Comparison of ENCODE assay signal across 19 cellular contexts in genomic region chr5:72505026-72505425, GRCh38. TPM values are rescaled to one million over a fixed set of nuclear protein-coding genes. Genes with fewer than 3 reads are reported as not detected.
DNase-seq lines count a peak whose midpoint lies in the region; ATAC-seq and TF ChIP-seq lines count a peak whose summit lies in the region.
"Had no signal": no experiment of that assay in that cellular context is flagged by ENCODE, and none has a peak within 500 bp of the region (broad histone marks: within the 10 kb centered on the region; RNA-seq: fewer than 3 reads in every experiment).

No MANE protein-coding gene starts in this region.

- no peaks in the 10 kb centered on the region for H3K36me3 Mint-ChIP-seq in Caco-2 (ENCODE audit: insufficient read depth, unreplicated experiment)
- H3K36me3 Mint-ChIP-seq: activated naive CD8-positive, alpha-beta T cell; CD8-positive, alpha-beta T cell had no signal

- no peaks in the 10 kb centered on the region for H4K20me1 ChIP-seq in PC-3 (ENCODE audit: low read length)

- no peaks in the 10 kb centered on the region for H3K27me3 ChIP-seq in PC-3 (ENCODE audit: low read length)
- H3K27me3 ChIP-seq in esophagus squamous epithelium = no peaks in the 10 kb centered on the region
- no peaks in the 10 kb centered on the region for H3K27me3 ChIP-seq in skeletal muscle tissue (ENCODE audit: control insufficient read depth in 3 of 3, insufficient read depth in 3 of 3, low read length in 3 of 3)
- H3K27me3 ChIP-seq in MG63 = no peaks in the 10 kb centered on the region
- no peaks in the 10 kb centered on the region for H3K27me3 ChIP-seq in Caco-2 (replicated peaks; ENCODE audit: control insufficient read depth, insufficient read depth, low read length)
- H3K27me3 ChIP-seq: foreskin keratinocyte had no signal

- no peaks in the 10 kb centered on the region for H3K9me3 Mint-ChIP-seq in Caco-2 (ENCODE audit: unreplicated experiment)
- H3K9me3 Mint-ChIP-seq: activated T-helper 1 cell treated with anti-CD3 and anti-CD28 coated beads, Interleukin-12 subunit alpha, Interleukin-12 subunit beta, Interleukin-2, Interleukin-4 antibody, amounts not matched to agents 30 ng/mL and 10 ng/mL and 1 ng/mL, durations not matched to agents 14 hours and 24 hours and 36 hours; CD8-positive, alpha-beta T cell; neural crest cell had no signal

- DNase-seq in CD1c-positive myeloid dendritic cell (ENCODE audit: extremely low spot score) (peak; percentile 34), PC-3 (no peak), esophagus squamous epithelium (lab: John Stamatoyannopoulos, UW) (no peak), MG63 (no peak), Caco-2 (no peak), LoVo (ENCODE audit: low spot score) (no peak)
- DNase-seq in activated CD4-positive, CD25-positive, alpha-beta regulatory T cell treated with anti-CD3 and anti-CD28 coated beads, Interleukin-2, amount 50 U/mL, for 72 hours = no peak
- DNase-seq: activated CD4-positive, alpha-beta T cell treated with anti-CD3 and anti-CD28 coated beads for 36 hours; CD8-positive, alpha-beta T cell; DMS53; foreskin keratinocyte; GF-D8; kidney glomerular epithelial cell; NCI-H1436 treated with DMSO at 0.1 percent for 48 hours; NCI-H524 treated with DMSO at 0.1 percent for 48 hours had no signal

- H2AFZ ChIP-seq in PC-3 (ENCODE audit: low read length) = no peak overlapping the region; the same call in 1 of the 2 replicates

- no peak overlapping the region for H3K27ac Mint-ChIP-seq in Caco-2 (ENCODE audit: unreplicated experiment)
- H3K27ac Mint-ChIP-seq: activated CD4-positive, alpha-beta T cell treated with anti-CD3 and anti-CD28 coated beads for 36 hours; activated naive CD8-positive, alpha-beta T cell; activated T-helper 1 cell treated with anti-CD3 and anti-CD28 coated beads, Interleukin-12 subunit alpha, Interleukin-12 subunit beta, Interleukin-2, Interleukin-4 antibody, amounts not matched to agents 30 ng/mL and 10 ng/mL and 1 ng/mL, durations not matched to agents 14 hours and 24 hours and 36 hours; CD8-positive, alpha-beta T cell had no signal

- intact Hi-C loops in PC-3 (cut with micrococcal nuclease) = no loop called here
- intact Hi-C loops in esophagus squamous epithelium (cut with DNase I) = no loop called here
- intact Hi-C loops in Caco-2 (cut with micrococcal nuclease; ENCODE audit: unreplicated experiment) = no loop called here

- H3K27ac ChIP-seq in PC-3 (ENCODE audit: low read length) (peak overlapping the region; percentile 64), esophagus squamous epithelium (peak overlapping the region; percentile 4 to 72 (median 68)), skeletal muscle tissue (ENCODE audit: low read depth, low read length) (peak overlapping the region; percentile 83)
- H3K27ac ChIP-seq: foreskin keratinocyte had no signal

- H3K36me3 ChIP-seq in PC-3 (ENCODE audit: low read depth, low read length) = no peaks in the 10 kb centered on the region
- H3K36me3 ChIP-seq in esophagus squamous epithelium = no peaks in the 10 kb centered on the region
- no peaks in the 10 kb centered on the region for H3K36me3 ChIP-seq in skeletal muscle tissue (ENCODE audit: control insufficient read depth in 3 of 3, insufficient read depth in 3 of 3, low read length in 3 of 3)
- H3K36me3 ChIP-seq in MG63 = no peaks in the 10 kb centered on the region
- H3K36me3 ChIP-seq in Caco-2 (ENCODE audit: control insufficient read depth, insufficient read depth, low read length) = no peaks in the 10 kb centered on the region

- no peak overlapping the region for H3K4me2 ChIP-seq in PC-3 (ENCODE audit: low read length)

- 73 to 82% methylated on average over 5 of the region's 5 CpGs for WGBS in esophagus squamous epithelium, 2 donors

- CTCF ChIA-PET in PC-3 (lab: Charles Lee) (no interaction called here), Caco-2 (lab: Charles Lee) (no interaction called here)

- no peak for TF ChIP-seq POLR2A in esophagus squamous epithelium (IDR thresholded peaks at IDR 0.05)

- no peaks in the 10 kb centered on the region for H3K9me2 ChIP-seq in PC-3 (replicated peaks; ENCODE audit: low read length)

- H3K4me1 ChIP-seq in PC-3 (ENCODE audit: insufficient read depth, low read length) (peaks cover 23% of the 10 kb centered on the region), esophagus squamous epithelium (peaks cover 0 to 29% (median 10%) of the 10 kb centered on the region in 3 donors), skeletal muscle tissue (ENCODE audit: control insufficient read depth in 3 of 3, insufficient read depth in 3 of 3, low read length in 3 of 3) (peaks cover 40 to 62% (median 57%) of the 10 kb centered on the region in 3 donors), Caco-2 (no peaks in the 10 kb centered on the region)
- H3K4me1 ChIP-seq: foreskin keratinocyte had no signal

- H3K9ac ChIP-seq in PC-3 (ENCODE audit: low read length) = no peak overlapping the region
- no peak overlapping the region for H3K9ac ChIP-seq in skeletal muscle tissue (ENCODE audit: low read depth in 1 of 3, low read length in 3 of 3)

- no peak overlapping the region for H3K4me3 Mint-ChIP-seq in Caco-2 (ENCODE audit: unreplicated experiment)
- H3K4me3 Mint-ChIP-seq: activated CD4-positive, alpha-beta T cell treated with anti-CD3 and anti-CD28 coated beads for 36 hours; activated naive CD8-positive, alpha-beta T cell; activated T-helper 1 cell treated with anti-CD3 and anti-CD28 coated beads, Interleukin-12 subunit alpha, Interleukin-12 subunit beta, Interleukin-2, Interleukin-4 antibody, amounts not matched to agents 30 ng/mL and 10 ng/mL and 1 ng/mL, durations not matched to agents 14 hours and 24 hours and 36 hours; CD8-positive, alpha-beta T cell; neural crest cell had no signal

- H3K9me3 ChIP-seq in PC-3 (ENCODE audit: low read length) (no peaks in the 10 kb centered on the region), esophagus squamous epithelium (no peaks in the 10 kb centered on the region), skeletal muscle tissue (ENCODE audit: control insufficient read depth in 3 of 3, low read length in 3 of 3) (no peaks in the 10 kb centered on the region), MG63 (no peaks in the 10 kb centered on the region), Caco-2 (no peaks in the 10 kb centered on the region)

- no peak for ATAC-seq in PC-3
- ATAC-seq: activated CD4-positive, alpha-beta T cell treated with anti-CD3 and anti-CD28 coated beads for 36 hours; CD8-positive, alpha-beta T cell; foreskin keratinocyte had no signal

- no peak overlapping the region for H3K4me3 ChIP-seq in PC-3 (ENCODE audit: low read length)
- H3K4me3 ChIP-seq in esophagus squamous epithelium = peak overlapping the region in 2 of 4 donors; percentile 15 to 47
- H3K4me3 ChIP-seq in skeletal muscle tissue (ENCODE audit: low read length in 3 of 3) = peak overlapping the region in 1 of 3 donors; percentile 61
- no peak overlapping the region for H3K4me3 ChIP-seq in MG63
- H3K4me3 ChIP-seq in Caco-2 (ENCODE audit: low read depth, low read length) = no peak overlapping the region

- BruUV-seq in PC-3 (replicated peaks; lab: Mats Ljungman, UMichigan) = no TSS peak
- BruUV-seq in Caco-2 (replicated peaks; lab: Mats Ljungman, UMichigan) = no TSS peak

- TF ChIP-seq CTCF in PC-3 (conservative IDR thresholded peaks at IDR 0.05; ENCODE audit: low read depth, low read length) (no peak), esophagus squamous epithelium (IDR thresholded peaks at IDR 0.05) (no peak), Caco-2 (IDR thresholded peaks at IDR 0.05; ENCODE audit: insufficient read depth in 1 of 2, low read depth in 1 of 2, low read length in 1 of 2, severe bottlenecking in 1 of 2, unreplicated experiment in 1 of 2) (no peak)

- no peaks in the 10 kb centered on the region for H3K4me1 Mint-ChIP-seq in Caco-2 (ENCODE audit: low read depth, unreplicated experiment)
- H3K4me1 Mint-ChIP-seq: activated CD4-positive, alpha-beta T cell treated with anti-CD3 and anti-CD28 coated beads for 36 hours had no signal

- H3K79me2 ChIP-seq in PC-3 (ENCODE audit: low read length) = no peaks in the 10 kb centered on the region

- no peaks in the 10 kb centered on the region for H3F3A ChIP-seq in PC-3 (ENCODE audit: low read length, unreplicated experiment)

- H3K27me3 Mint-ChIP-seq in Caco-2 (ENCODE audit: insufficient read depth, unreplicated experiment) = no peaks in the 10 kb centered on the region

- POLR2A ChIA-PET in PC-3 (lab: Charles Lee; ENCODE audit: unreplicated experiment) = no interaction called here
- POLR2A ChIA-PET in Caco-2 (lab: Charles Lee) = no interaction called here

RNA-seq across cellular contexts. Expression of gene ZNF366, which starts 2.2 kb away (rescaled TPM):
- total RNA-seq in PC-3 (2014; rRNA removed) = not detected in 2 replicates
- 1 to 10 TPM in 2 of 4 donors, under 1 TPM in 2; 0.48 to 2.9 (median 1.4) TPM for total RNA-seq in esophagus squamous epithelium
- 1.6 TPM for total RNA-seq in skeletal muscle tissue
- not detected in 2 replicates for total RNA-seq in MG63 (2014; rRNA removed; shearing (Covaris generic); ENCODE audit: low replicate concordance)
- total RNA-seq in Caco-2 (2022) = not detected in 2 replicates
- total RNA-seq: activated CD4-positive, alpha-beta T cell treated with anti-CD3 and anti-CD28 coated beads for 36 hours; activated T-helper 1 cell treated with anti-CD3 and anti-CD28 coated beads, Interleukin-12 subunit alpha, Interleukin-12 subunit beta, Interleukin-2, Interleukin-4 antibody, amounts not matched to agents 30 ng/mL and 10 ng/mL and 1 ng/mL, durations not matched to agents 14 hours and 24 hours and 36 hours; CD8-positive, alpha-beta T cell; foreskin keratinocyte; neural crest cell had no signal
